In genomic region chr9:113522419-113522818, GRCh38 we compare ENCODE assay signal across 15 cellular contexts. TPM values are rescaled to one million over a fixed set of nuclear protein-coding genes. Genes with fewer than 3 reads are reported as not detected.
DNase-seq lines count a peak whose midpoint lies in the region; ATAC-seq and TF ChIP-seq lines count a peak whose summit lies in the region.
"Had no signal": no experiment of that assay in that cellular context is flagged by ENCODE, and none has a peak within 500 bp of the region (broad histone marks: within the 10 kb centered on the region; RNA-seq: fewer than 3 reads in every experiment).

No MANE protein-coding gene starts in this region.

- H3K27ac ChIP-seq in right atrium auricular region, result peak overlapping the region; percentile 54 to 70
- H3K27ac ChIP-seq: 22Rv1, breast epithelium, neutrophil had no signal

- no peaks in the 10 kb centered on the region for H3K27me3 Mint-ChIP-seq in T-helper 17 cell
- no peaks in the 10 kb centered on the region for H3K27me3 Mint-ChIP-seq in progenitor cell of endocrine pancreas

- H3K9me3 ChIP-seq in T-helper 17 cell (ENCODE audit: control insufficient read depth, low read length, poor library complexity, severe bottlenecking) (no peaks in the 10 kb centered on the region), right atrium auricular region (no peaks in the 10 kb centered on the region)
- H3K9me3 ChIP-seq: breast epithelium, neutrophil had no signal

- peak overlapping the region; percentile 72 for H3K4me3 Mint-ChIP-seq in T-helper 17 cell
- peak overlapping the region; percentile 90 for H3K4me3 Mint-ChIP-seq in stimulated activated effector memory CD8-positive, alpha-beta T cell treated with anti-CD3 and anti-CD28 coated beads, Interleukin-12 subunit alpha, Interleukin-12 subunit beta, amount 100 ng/mL, for 72 hours
- H3K4me3 Mint-ChIP-seq in progenitor cell of endocrine pancreas (ENCODE audit: low read depth), result no peak overlapping the region

- no peaks in the 10 kb centered on the region for H3K27me3 ChIP-seq in right atrium auricular region
- H3K27me3 ChIP-seq: breast epithelium, neutrophil had no signal

- peak overlapping the region; percentile 88 for H3K27ac Mint-ChIP-seq in T-helper 17 cell
- H3K27ac Mint-ChIP-seq in stimulated activated effector memory CD8-positive, alpha-beta T cell treated with anti-CD3 and anti-CD28 coated beads, Interleukin-12 subunit alpha, Interleukin-12 subunit beta, amount 100 ng/mL, for 72 hours, result peak overlapping the region; percentile 74
- no peak overlapping the region for H3K27ac Mint-ChIP-seq in progenitor cell of endocrine pancreas

- TF ChIP-seq CTCF in right atrium auricular region (IDR thresholded peaks at IDR 0.05) (no peak), progenitor cell of endocrine pancreas (IDR thresholded peaks at IDR 0.05; ENCODE audit: unreplicated experiment) (no peak)

- DNase-seq in NCI-H82 (lab: John Stamatoyannopoulos, UW), result peak; percentile 46
- no peak for DNase-seq in NCI-H82 treated with DMSO at 0.1 percent for 48 hours (lab: John Stamatoyannopoulos, UW; ENCODE audit: unreplicated experiment)
- no peak for DNase-seq in T-helper 17 cell
- no peak for DNase-seq in right atrium auricular region (ENCODE audit: low spot score)
- no peak for DNase-seq in stimulated activated effector memory CD8-positive, alpha-beta T cell treated with anti-CD3 and anti-CD28 coated beads, Interleukin-12 subunit alpha, Interleukin-12 subunit beta, amount 100 ng/mL, for 72 hours (ENCODE audit: low spot score in 2 of 2)
- DNase-seq in hypothalamus (lab: John Stamatoyannopoulos, UW), result no peak
- DNase-seq in progenitor cell of endocrine pancreas (ENCODE audit: low spot score, unreplicated experiment), result no peak
- DNase-seq in cerebellar nuclear complex (lab: John Stamatoyannopoulos, UW), result no peak
- DNase-seq: HCEC 1CT, NCI-H2107 had no signal

- H3K36me3 Mint-ChIP-seq in T-helper 17 cell (ENCODE audit: low read depth) (no peaks in the 10 kb centered on the region), progenitor cell of endocrine pancreas (ENCODE audit: insufficient read depth) (peaks cover 6% of the 10 kb centered on the region)
- peaks cover 89% of the 10 kb centered on the region for H3K36me3 Mint-ChIP-seq in stimulated activated effector memory CD8-positive, alpha-beta T cell treated with anti-CD3 and anti-CD28 coated beads, Interleukin-12 subunit alpha, Interleukin-12 subunit beta, amount 100 ng/mL, for 72 hours

- H3K4me1 Mint-ChIP-seq in T-helper 17 cell (peaks cover 70% of the 10 kb centered on the region), progenitor cell of endocrine pancreas (ENCODE audit: low read depth) (peaks cover 20% of the 10 kb centered on the region)
- H3K4me1 Mint-ChIP-seq in stimulated activated effector memory CD8-positive, alpha-beta T cell treated with anti-CD3 and anti-CD28 coated beads, Interleukin-12 subunit alpha, Interleukin-12 subunit beta, amount 100 ng/mL, for 72 hours, result peaks cover 88% of the 10 kb centered on the region

- peaks cover 64% of the 10 kb centered on the region for H3K36me3 ChIP-seq in right atrium auricular region
- H3K36me3 ChIP-seq: breast epithelium, neutrophil had no signal

- H3K4me3 ChIP-seq in right atrium auricular region, result no peak overlapping the region
- H3K4me3 ChIP-seq: breast epithelium, K562 had no signal

- no peak for ATAC-seq in T-helper 17 cell
- ATAC-seq in stimulated activated effector memory CD8-positive, alpha-beta T cell treated with anti-CD3 and anti-CD28 coated beads, Interleukin-12 subunit alpha, Interleukin-12 subunit beta, amount 100 ng/mL, for 72 hours, result no peak
- ATAC-seq: esophagus mucosa, K562 had no signal

- H3K9me3 Mint-ChIP-seq in stimulated activated effector memory CD8-positive, alpha-beta T cell treated with anti-CD3 and anti-CD28 coated beads, Interleukin-12 subunit alpha, Interleukin-12 subunit beta, amount 100 ng/mL, for 72 hours, result no peaks in the 10 kb centered on the region
- H3K9me3 Mint-ChIP-seq in progenitor cell of endocrine pancreas (ENCODE audit: low read depth), result no peaks in the 10 kb centered on the region

- peaks cover 0 to 84% of the 10 kb centered on the region in 2 donors for H3K4me1 ChIP-seq in right atrium auricular region
- H3K4me1 ChIP-seq: breast epithelium had no signal

RNA-seq across cellular contexts. Expression of gene RGS3, which starts 58.9 kb away (rescaled TPM):
- 10 to 100 TPM; 17.4 to 22.0 TPM for total RNA-seq in T-helper 17 cell
- total RNA-seq in right atrium auricular region, result 100 to 1,000 TPM; 112 to 184 TPM
- 39.3 and 44.2 TPM in 2 replicates for total RNA-seq in progenitor cell of endocrine pancreas
